9 cellular contexts compared by ENCODE assay signal in the genomic region with DNA sequence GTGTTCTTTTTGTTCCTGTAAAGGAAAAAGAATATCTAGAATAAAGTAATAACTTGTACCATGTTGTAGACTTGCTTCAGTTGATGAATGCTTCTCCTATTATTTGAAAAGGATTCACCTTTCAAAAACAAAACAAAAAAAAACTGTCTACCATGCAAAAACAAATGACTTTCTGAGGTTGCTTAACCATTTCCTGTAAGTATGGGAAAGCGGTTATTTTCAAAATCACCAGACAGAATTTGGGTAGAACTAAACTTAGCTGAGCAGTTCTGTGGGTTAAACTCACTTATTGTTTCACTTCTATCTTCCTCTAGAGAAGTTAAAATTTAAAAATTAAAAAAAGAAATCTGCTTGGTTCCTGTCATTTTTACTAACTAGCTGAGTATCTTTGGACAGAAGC. TPM values are rescaled to one million over a fixed set of nuclear protein-coding genes. Genes with fewer than 3 reads are reported as not detected.
DNase-seq lines count a peak whose midpoint lies in the region; ATAC-seq, FAIRE-seq and TF ChIP-seq lines count a peak whose summit lies in the region.
"Had no signal": no experiment of that assay in that cellular context is flagged by ENCODE, and none has a peak within 500 bp of the region (broad histone marks: within the 10 kb centered on the region; RNA-seq: fewer than 3 reads in every experiment).

No MANE protein-coding gene starts in this region.

- no peaks in the 10 kb centered on the region for H3K27me3 ChIP-seq in K562 (ENCODE audit: control insufficient read depth in 2 of 2, insufficient read depth in 2 of 2, low read length in 2 of 2)

- H3K79me2 ChIP-seq in K562 (ENCODE audit: control insufficient read depth, insufficient read depth, low read length), result peaks cover 37% of the 10 kb centered on the region; the same call in 2 of the 3 replicates

- no peak for TF ChIP-seq POLR2A in K562 (conservative IDR thresholded peaks at IDR 0.05)

- DNase-seq in GM10266 (ENCODE audit: extremely low spot score) (peak; percentile 43), K562 (ENCODE audit: extremely low read depth in 1 of 4, low spot score in 3 of 4) (no peak), putamen (ENCODE audit: low spot score) (no peak), chondrocyte (ENCODE audit: low spot score) (no peak), NCI-H146 (lab: John Stamatoyannopoulos, UW) (no peak), left cardiac atrium (no peak)
- DNase-seq: WERI-Rb-1 had no signal

- no peak overlapping the region for H3K27ac ChIP-seq in K562 (ENCODE audit: extremely low read depth, low read depth, low read length)
- H3K27ac ChIP-seq: WERI-Rb-1 had no signal

- no peaks in the 10 kb centered on the region for H3K27me3 Mint-ChIP-seq in chondrocyte (ENCODE audit: low read depth)

- no peak overlapping the region for H3K4me2 ChIP-seq in K562 (ENCODE audit: insufficient read depth, low read length)

- BruUV-seq in K562 (replicated peaks; lab: Mats Ljungman, UMichigan), result no TSS peak

- no peak overlapping the region for H2AFZ ChIP-seq in K562 (ENCODE audit: low read depth, low read length)

- no peak for TF ChIP-seq RAD21 in K562 (CRISPR knock-in tag; conservative IDR thresholded peaks at IDR 0.05 in 1 of 2, IDR thresholded peaks at IDR 0.05 in 1 of 2)

- intact Hi-C loops in K562 (cut with micrococcal nuclease) (no loop called here), left cardiac atrium (cut with DNase I) (no loop called here)

- WGBS in K562 (ENCODE audit: insufficient coverage, low coverage, missing lambda C conversion rate), result 94% methylated on average over 1 of the region's 1 CpG

- H3K4me1 ChIP-seq in K562 (replicated peaks in 1 of 2; ENCODE audit: control insufficient read depth in 2 of 2, insufficient read depth in 2 of 2, low read length in 2 of 2), result peaks cover 0 to 14% of the 10 kb centered on the region in 2 experiments; a peak in 2 of 5 replicates

- no peak overlapping the region for H3K4me3 Mint-ChIP-seq in chondrocyte (ENCODE audit: unreplicated experiment)

- H3K4me3 ChIP-seq in K562, result no peak overlapping the region

- POLR2A ChIA-PET in K562 (lab: Yijun Ruan, JAX), result interaction anchor here (0.7 kb wide), 1 partner anchor 17 kb away, joined by 3 read pairs; no protein-coding TSS in a partner anchor

- no peaks in the 10 kb centered on the region for H3K9me1 ChIP-seq in K562 (ENCODE audit: control insufficient read depth, insufficient read depth, low read length)

- H3K9me3 ChIP-seq in K562 (replicated peaks; ENCODE audit: control insufficient read depth, insufficient read depth, low read depth, low read length), result no peaks in the 10 kb centered on the region

- CTCF ChIA-PET in K562 (lab: Yijun Ruan, JAX; ENCODE audit: low intra/inter-chr PET ratio), result interaction anchor here (0.6 kb wide), 1 partner anchor 25 kb away, joined by 3 read pairs; no protein-coding TSS in a partner anchor

- H4K20me1 ChIP-seq in K562 (replicated peaks; ENCODE audit: control insufficient read depth, insufficient read depth, low read length), result no peaks in the 10 kb centered on the region

- no peak overlapping the region for H3K9ac ChIP-seq in K562 (ENCODE audit: insufficient read depth in 1 of 2, low read depth in 2 of 2, low read length in 2 of 2)

- H3K36me3 Mint-ChIP-seq in chondrocyte (ENCODE audit: low read depth), result no peaks in the 10 kb centered on the region

- FAIRE-seq in K562 (lab: Jason Lieb, UNC), result peak; percentile 51

- in situ Hi-C loops in K562 (cut with MboI), result no loop called here

- no peak overlapping the region for H3K27ac Mint-ChIP-seq in chondrocyte (ENCODE audit: unreplicated experiment)

- ATAC-seq in GM21447 (IDR thresholded peaks at IDR 0.05; ENCODE audit: unreplicated experiment) (peak; percentile 55), HG03575 (IDR thresholded peaks at IDR 0.05; ENCODE audit: extremely low read depth, insufficient number of reproducible peaks, low FRiP score, unreplicated experiment) (peak; percentile 37), K562 (no peak), left cardiac atrium (no peak)

- TF ChIP-seq CTCF in GM10266 (IDR thresholded peaks at IDR 0.05; ENCODE audit: control insufficient read depth, insufficient read depth, low read depth, missing control alignments), result no peak
- no peak for TF ChIP-seq CTCF in K562 (IDR thresholded peaks at IDR 0.05 in 2 of 3, conservative IDR thresholded peaks at IDR 0.05 in 1 of 3; ENCODE audit: insufficient read depth in 2 of 3, low read depth in 1 of 3, low read length in 3 of 3)
- TF ChIP-seq CTCF in chondrocyte (IDR thresholded peaks at IDR 0.05), result no peak

- no peaks in the 10 kb centered on the region for H3K36me3 ChIP-seq in K562 (ENCODE audit: control insufficient read depth, insufficient read depth, low read length)
- H3K36me3 ChIP-seq: WERI-Rb-1 had no signal

- TF ChIP-seq EP300 in K562 (IDR thresholded peaks at IDR 0.05; ENCODE audit: low read length), result no peak

- no peaks in the 10 kb centered on the region for H3K9me3 Mint-ChIP-seq in chondrocyte (ENCODE audit: low read depth)

- peaks cover 51% of the 10 kb centered on the region for H3K4me1 Mint-ChIP-seq in chondrocyte (ENCODE audit: low read depth)

TF ChIP-seq in K562, 482 proteins besides CTCF, POLR2A, EP300 and RAD21:
- peak; percentile 37; the same call in 1 of the 2 replicates for TF ChIP-seq MAFG (tag; conservative IDR thresholded peaks at IDR 0.05)
- no peak for TF ChIP-seq PCBP1 (IDR thresholded peaks at IDR 0.05; ENCODE audit: low read depth, low read length, poor library complexity, severe bottlenecking)
- TF ChIP-seq POLR2G (IDR thresholded peaks at IDR 0.05; ENCODE audit: low read depth, low read length), result no peak
- TF ChIP-seq, protein P1, sequence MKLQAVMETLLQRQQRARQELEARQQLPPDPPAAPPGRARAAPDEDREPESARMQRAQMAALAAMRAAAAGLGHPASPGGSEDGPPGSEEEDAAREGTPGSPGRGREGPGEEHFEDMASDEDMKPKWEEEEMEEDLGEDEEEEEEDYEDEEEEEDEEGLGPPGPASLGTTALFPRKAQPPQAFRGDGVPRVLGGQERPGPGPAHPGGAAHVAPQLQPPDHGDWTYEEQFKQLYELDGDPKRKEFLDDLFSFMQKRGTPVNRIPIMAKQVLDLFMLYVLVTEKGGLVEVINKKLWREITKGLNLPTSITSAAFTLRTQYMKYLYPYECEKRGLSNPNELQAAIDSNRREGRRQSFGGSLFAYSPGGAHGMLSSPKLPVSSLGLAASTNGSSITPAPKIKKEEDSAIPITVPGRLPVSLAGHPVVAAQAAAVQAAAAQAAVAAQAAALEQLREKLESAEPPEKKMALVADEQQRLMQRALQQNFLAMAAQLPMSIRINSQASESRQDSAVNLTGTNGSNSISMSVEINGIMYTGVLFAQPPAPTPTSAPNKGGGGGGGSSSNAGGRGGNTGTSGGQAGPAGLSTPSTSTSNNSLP (IDR thresholded peaks at IDR 0.05; ENCODE audit: borderline replicate concordance, low read depth, low read length), result no peak
- peak; percentile 39; the same call in 1 of the 2 replicates for TF ChIP-seq MAFF (IDR thresholded peaks at IDR 0.05; ENCODE audit: low read length)
- TF ChIP-seq C11orf30 (IDR thresholded peaks at IDR 0.05; ENCODE audit: low read depth), result peak; percentile 69
- TF ChIP-seq ZNF316 (IDR thresholded peaks at IDR 0.05), result peak; percentile 88
TF ChIP-seq in K562: peak in this region for 4.

RNA-seq across cellular contexts. Expression of a gene that starts 25.2 kb away (rescaled TPM):
- 36.6 and 68.1 TPM in 2 replicates for total RNA-seq in K562 (2011; cell fraction: chromatin; rRNA removed; ENCODE audit: low replicate concordance)
- total RNA-seq in K562 (2011; cell fraction: nucleolus; rRNA removed), result 19.8 and 21.8 TPM in 2 replicates
- 43.1 and 74.7 TPM in 2 replicates for total RNA-seq in K562 (2011; cell fraction: nucleoplasm; rRNA removed)
- 9.9 and 11.0 TPM in 2 replicates for total RNA-seq in K562 (2014; rRNA removed)
- 24.7 and 29.6 TPM in 2 replicates for total RNA-seq in K562 (2014; rRNA removed; fragmentation: Illumina TruSeq; extraction: Trizol)
- total RNA-seq in K562 (2015; rRNA removed; fragmentation: Illumina TruSeq; extraction: Trizol), result 24.3 and 27.9 TPM in 2 replicates
- 19.3 and 20.3 TPM in 2 replicates for total RNA-seq in K562 (2021)
- polyA plus RNA-seq in K562 (2011; rRNA removed), result 13.1 and 16.2 TPM in 2 replicates
- 3.5 and 9.1 TPM in 2 replicates for polyA plus RNA-seq in K562 (2011; cell fraction: cytosol; rRNA removed)
- 10.3 and 12.8 TPM in 2 replicates for polyA plus RNA-seq in K562 (2011; cell fraction: nucleus; rRNA removed)
- 5.9 and 6.5 TPM in 2 replicates for polyA plus RNA-seq in K562 (2012)
- 9.5 and 11.2 TPM in 2 replicates for polyA plus RNA-seq in K562 (2014; fragmentation: Illumina TruSeq; extraction: Trizol)
- polyA plus RNA-seq in K562 (2014; fragmentation: Nextera tagmentation; extraction: Ambion mirVana), result 1 to 10 TPM; 2.6 to 3.2 TPM
- 9.2 and 10.0 TPM in 2 replicates for polyA plus RNA-seq in K562 (2014; rRNA removed)
- 67.1 and 69.7 TPM in 2 replicates for polyA minus RNA-seq in K562 (2011; rRNA and poly(A)+ RNA removed)
- 25.2 and 26.1 TPM in 2 replicates for polyA minus RNA-seq in K562 (2011; cell fraction: cytosol; rRNA and poly(A)+ RNA removed)
- 20.2 and 41.5 TPM in 2 replicates for polyA minus RNA-seq in K562 (2011; cell fraction: nucleus; rRNA and poly(A)+ RNA removed)
- total RNA-seq in chondrocyte, result 30.7 to 47.7 TPM (median 31.4 TPM) in 3 replicates
- total RNA-seq in left cardiac atrium, result 10 to 100 TPM; 54.3 to 59.6 TPM

Comparison
In these comparisons a context has a peak if more than half of its experiments do, and no peak if none do; other contexts are left out.
1. ATAC-seq: peak in GM21447 (single experiment) and HG03575 (single experiment); none in K562 (single experiment) and left cardiac atrium (0 of 2).